Comparison of ENCODE assay signal across 19 cellular contexts in genomic region chr2:128661955-128662564, GRCh38.
DNase-seq lines count a peak whose midpoint lies in the region; ATAC-seq and TF ChIP-seq lines count a peak whose summit lies in the region.
"Had no signal": no experiment of that assay in that cellular context is flagged by ENCODE, and none has a peak within 500 bp of the region (broad histone marks: within the 10 kb centered on the region; RNA-seq: fewer than 3 reads in every experiment).

No MANE protein-coding gene starts in this region.

- peaks cover 0 to under 1% of the 10 kb centered on the region in 2 donors for H3K9me3 ChIP-seq in left lung
- H3K9me3 ChIP-seq: HAP-1 had no signal

- intact Hi-C loops in cardiac septum (cut with DNase I) (no loop called here), Right ventricle myocardium superior (cut with DNase I) (no loop called here), left lung (cut with DNase I) (no loop called here)

- ATAC-seq in Right ventricle myocardium superior (ENCODE audit: poor library complexity) (no peak), left lung (no peak), GM19452 (IDR thresholded peaks at IDR 0.05; ENCODE audit: unreplicated experiment) (no peak), GM21360 (IDR thresholded peaks at IDR 0.05; ENCODE audit: unreplicated experiment) (no peak)
- ATAC-seq: HepG2 had no signal

- H3K36me3 ChIP-seq in left lung = no peaks in the 10 kb centered on the region
- H3K36me3 ChIP-seq: HAP-1 had no signal

- TF ChIP-seq CTCF in left lung (IDR thresholded peaks at IDR 0.05) = no peak

- H3K4me1 ChIP-seq in left lung = no peaks in the 10 kb centered on the region
- H3K4me1 ChIP-seq: HAP-1 had no signal

- no peak overlapping the region for H3K27ac ChIP-seq in left lung
- H3K27ac ChIP-seq: C4-2B had no signal

- H3K4me3 ChIP-seq in left lung = no peak overlapping the region
- H3K4me3 ChIP-seq: HAP-1 had no signal

- DNase-seq in cardiac septum (ENCODE audit: low spot score) (peak; percentile 49), Right ventricle myocardium superior (no peak), islet precursor cell (peak; percentile 59), retina (peak; percentile 49), left lung (no peak)
- DNase-seq in activated CD4-positive, CD25-positive, alpha-beta regulatory T cell (lab: John Stamatoyannopoulos, UW) = no peak
- DNase-seq: 8988T, COR-L47, DMS153, EL, NCI-H1417, NCI-H2029, NCI-H510A treated with DMSO at 0.1 percent for 48 hours, SIG-M5 had no signal

- no peaks in the 10 kb centered on the region for H3K27me3 ChIP-seq in left lung

Comparison
In these comparisons a context has a peak if more than half of its experiments do, and no peak if none do; other contexts are left out.
1. DNase-seq: peak in cardiac septum (single experiment), islet precursor cell (single experiment) and retina (single experiment); none in Right ventricle myocardium superior (single experiment), left lung (0 of 2) and activated CD4-positive, CD25-positive, alpha-beta regulatory T cell (0 of 4).